Comparison of ENCODE assay signal across 8 cellular contexts in genomic region chr6:166419268-166419667, GRCh38. TPM values are rescaled to one million over a fixed set of nuclear protein-coding genes. Genes with fewer than 3 reads are reported as not detected.
DNase-seq lines count a peak whose midpoint lies in the region; ATAC-seq lines count a peak whose summit lies in the region.

No MANE protein-coding gene starts in this region.

- peak; percentile 13 for DNase-seq in EH (ENCODE audit: low read depth)
- DNase-seq in KG1 (lab: John Stamatoyannopoulos, UW), result peak; percentile 14
- DNase-seq in stimulated activated CD4-positive, alpha-beta T cell treated with anti-CD3 and anti-CD28 coated beads, Interleukin-4, amount 100 ng/mL, for 1 hour, result peak; percentile 41
- DNase-seq in ureter (ENCODE audit: low spot score), result no peak
- no peak for DNase-seq in medulla oblongata (ENCODE audit: extremely low spot score)
- DNase-seq in AML-193 (lab: John Stamatoyannopoulos, UW), result no peak

- peaks cover 12% of the 10 kb centered on the region for H3K9me3 Mint-ChIP-seq in activated T-helper 17 cell treated with anti-CD3 and anti-CD28 coated beads, Interleukin-2, amount 50 U/mL, for 72 hours

- ATAC-seq in GM21619 (IDR thresholded peaks at IDR 0.05; ENCODE audit: unreplicated experiment), result peak; percentile 98
- ATAC-seq in activated T-helper 17 cell treated with anti-CD3 and anti-CD28 coated beads, Interleukin-2, amount 50 U/mL, for 72 hours (replicated peaks), result peak; percentile 79

- H3K27ac Mint-ChIP-seq in activated T-helper 17 cell treated with anti-CD3 and anti-CD28 coated beads, Interleukin-2, amount 50 U/mL, for 72 hours, result peak overlapping the region; percentile 26

- no peaks in the 10 kb centered on the region for H3K27me3 Mint-ChIP-seq in activated T-helper 17 cell treated with anti-CD3 and anti-CD28 coated beads, Interleukin-2, amount 50 U/mL, for 72 hours

- no peaks in the 10 kb centered on the region for H3K36me3 Mint-ChIP-seq in activated T-helper 17 cell treated with anti-CD3 and anti-CD28 coated beads, Interleukin-2, amount 50 U/mL, for 72 hours (ENCODE audit: low read depth)

- peak overlapping the region; percentile 25 for H3K4me3 Mint-ChIP-seq in activated T-helper 17 cell treated with anti-CD3 and anti-CD28 coated beads, Interleukin-2, amount 50 U/mL, for 72 hours

- H3K4me1 Mint-ChIP-seq in activated T-helper 17 cell treated with anti-CD3 and anti-CD28 coated beads, Interleukin-2, amount 50 U/mL, for 72 hours, result peaks cover 58% of the 10 kb centered on the region

RNA-seq across cellular contexts. Expression of gene MPC1, which starts 36.5 kb away (rescaled TPM):
- total RNA-seq in activated T-helper 17 cell treated with anti-CD3 and anti-CD28 coated beads, Interleukin-2, amount 50 U/mL, for 72 hours, result 10 to 100 TPM in 1 of 2 donors, 1 to 10 TPM in 1; 6.5 to 15.9 TPM
- 53.9 TPM for total RNA-seq in ureter

Comparison
In these comparisons a context has a peak if more than half of its experiments do, and no peak if none do; other contexts are left out.
1. DNase-seq: peak in EH (single experiment), KG1 (single experiment) and stimulated activated CD4-positive, alpha-beta T cell treated with anti-CD3 and anti-CD28 coated beads, Interleukin-4, amount 100 ng/mL, for 1 hour (single experiment); none in ureter (single experiment), medulla oblongata (single experiment) and AML-193 (0 of 2).